Comparison of ENCODE assay signal across 8 cellular contexts in the genomic region with DNA sequence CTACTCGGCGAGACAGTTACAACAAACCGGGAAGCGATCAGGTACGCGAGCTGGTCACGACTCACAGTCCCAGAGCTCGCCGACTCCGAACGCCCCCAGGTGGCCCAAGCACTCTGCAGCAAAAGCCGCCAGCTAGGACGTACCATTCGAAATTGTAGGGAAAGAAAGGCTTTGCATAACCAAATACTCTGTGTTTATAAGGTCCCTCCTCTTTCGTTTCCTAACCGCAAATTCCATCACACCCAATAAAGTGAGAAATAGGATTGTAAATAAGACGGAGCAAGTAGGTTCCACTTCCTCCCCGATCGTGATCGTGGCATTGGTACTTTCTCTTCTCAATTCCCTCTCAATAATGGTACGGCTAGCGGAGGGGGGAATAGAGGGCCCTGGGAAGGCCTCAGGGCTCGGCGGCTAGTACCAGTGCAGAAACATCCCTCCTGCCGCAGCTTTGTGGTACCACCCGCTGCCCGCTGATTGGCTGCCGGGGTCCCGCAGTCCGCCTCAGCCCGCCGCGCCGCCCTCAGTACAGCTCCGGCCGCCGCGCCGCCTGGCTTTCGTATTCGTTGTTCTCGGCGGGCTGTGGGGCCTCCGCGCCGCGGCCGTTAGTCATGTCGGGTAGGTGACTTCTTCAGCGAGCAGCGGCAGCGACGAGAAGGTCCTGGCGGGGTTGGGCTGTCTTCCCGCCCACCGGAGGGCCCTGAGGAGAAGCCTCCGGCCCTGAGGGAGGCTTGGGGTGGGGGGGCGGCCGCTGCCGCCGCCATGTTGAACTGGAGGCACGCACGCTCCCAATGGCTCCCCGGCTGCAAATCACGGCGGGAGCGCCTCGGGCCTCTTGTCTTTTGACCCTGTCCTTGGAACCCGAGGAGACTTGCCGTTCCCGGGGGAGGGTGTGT. TPM values are rescaled to one million over a fixed set of nuclear protein-coding genes. Genes with fewer than 3 reads are reported as not detected.
DNase-seq lines count a peak whose midpoint lies in the region; ATAC-seq and TF ChIP-seq lines count a peak whose summit lies in the region.

A gene (plus strand): TSS at position 523 of the 893 bp plus-strand sequence. CDS start 86 bp downstream, at position 609.

- CTCF ChIA-PET in SK-N-SH (lab: Yijun Ruan, JAX): interaction anchor here (0.6 to 13.5 kb wide), 22 partner anchors 9 to 229 kb away, joined by 3 to 809 read pairs (median 5); a partner anchor contains a TSS

- under 1% methylated on average over 39 of the region's 71 CpGs for WGBS in SK-N-SH (ENCODE audit: low lambda C conversion rate)
- WGBS in testis, 2 donors: 0% methylated on average over 20 to 60 of the region's 71 CpGs

- peaks cover 44% of the 10 kb centered on the region for H4K20me1 ChIP-seq in SK-N-SH (ENCODE audit: insufficient read depth)

- peak; percentile 92 for ATAC-seq in HG02588 (IDR thresholded peaks at IDR 0.05; ENCODE audit: unreplicated experiment)
- peak; percentile 98 for ATAC-seq in omental fat pad (ENCODE audit: low FRiP score)

- H3K79me2 ChIP-seq in SK-N-SH (ENCODE audit: insufficient read depth): peaks cover 49% of the 10 kb centered on the region

- peak within 1 kb of the TSS; percentile 93 for H3K4me2 ChIP-seq in SK-N-SH

- no peaks in the 10 kb centered on the region for H3K9me3 Mint-ChIP-seq in activated naive CD4-positive, alpha-beta T cell treated with anti-CD3 and anti-CD28 coated beads, Interleukin-2, amount 50 U/mL, for 24 hours

- intact Hi-C loops in testis (cut with DNase I; ENCODE audit: low total_unique reads): no loop called here

- POLR2A ChIA-PET in SK-N-SH (lab: Yijun Ruan, JAX): interaction anchor here (0.6 to 4.2 kb wide), 21 partner anchors 8 to 1800 kb away, joined by 3 to 65 read pairs (median 4); a partner anchor contains a TSS

- H3K9me3 ChIP-seq in SK-N-SH (no peaks in the 10 kb centered on the region), testis (no peaks in the 10 kb centered on the region)

- peak within 1 kb of the TSS; percentile 75 to 99 for H3K27ac ChIP-seq in SK-N-SH (ENCODE audit: low read depth in 2 of 2, low read length in 1 of 2)
- peak within 1 kb of the TSS; percentile 95 to 97 for H3K27ac ChIP-seq in testis

- H3K36me3 Mint-ChIP-seq in activated naive CD4-positive, alpha-beta T cell treated with anti-CD3 and anti-CD28 coated beads, Interleukin-2, amount 50 U/mL, for 24 hours: peaks cover 8% of the 10 kb centered on the region

- H3K9me2 ChIP-seq in SK-N-SH: no peaks in the 10 kb centered on the region

- no peaks in the 10 kb centered on the region for H3F3A ChIP-seq in SK-N-SH (replicated peaks; ENCODE audit: insufficient read depth)

- H2AFZ ChIP-seq in SK-N-SH (ENCODE audit: low read depth): peak within 1 kb of the TSS; percentile 63

- peak in 1 of 2 experiments; percentile 25; a peak in 1 of 4 replicates for TF ChIP-seq EP300 in SK-N-SH (IDR thresholded peaks at IDR 0.05; ENCODE audit: borderline replicate concordance in 1 of 2, low read depth in 1 of 2, low read length in 1 of 2)

- peak within 1 kb of the TSS; percentile 77 to 80 for H3K4me3 ChIP-seq in SK-N-SH (ENCODE audit: low read depth in 2 of 2, low read length in 1 of 2)
- peak within 1 kb of the TSS; percentile 90 to 93 for H3K4me3 ChIP-seq in testis

- H3K27me3 ChIP-seq in SK-N-SH (ENCODE audit: insufficient read depth) (no peaks in the 10 kb centered on the region), testis (no peaks in the 10 kb centered on the region)

- peak within 1 kb of the TSS; percentile 90 for H3K9ac ChIP-seq in SK-N-SH

- TF ChIP-seq RAD21 in SK-N-SH (IDR thresholded peaks at IDR 0.05; ENCODE audit: low read length): peak; percentile 52

- peaks cover 0 to 12% of the 10 kb centered on the region in 2 experiments for H3K36me3 ChIP-seq in SK-N-SH (replicated peaks in 1 of 2; ENCODE audit: control insufficient read depth in 1 of 2, insufficient read depth in 2 of 2, low read length in 1 of 2)
- H3K36me3 ChIP-seq in testis (ENCODE audit: low read depth, missing control alignments): no peaks in the 10 kb centered on the region

- peaks cover 65% of the 10 kb centered on the region for H3K4me1 Mint-ChIP-seq in activated naive CD4-positive, alpha-beta T cell treated with anti-CD3 and anti-CD28 coated beads, Interleukin-2, amount 50 U/mL, for 24 hours

- H3K4me3 Mint-ChIP-seq in activated naive CD4-positive, alpha-beta T cell treated with anti-CD3 and anti-CD28 coated beads, Interleukin-2, amount 50 U/mL, for 24 hours: peak within 1 kb of the TSS; percentile 95

- peak within 1 kb of the TSS; percentile 100 for H3K27ac Mint-ChIP-seq in activated naive CD4-positive, alpha-beta T cell treated with anti-CD3 and anti-CD28 coated beads, Interleukin-2, amount 50 U/mL, for 24 hours

- H3K4me1 ChIP-seq in SK-N-SH (ENCODE audit: control insufficient read depth in 1 of 2, insufficient read depth in 2 of 2, low read depth in 1 of 2, low read length in 1 of 2) (peaks cover 0 to 21% of the 10 kb centered on the region in 2 experiments; a peak in 3 of 4 replicates), testis (peaks cover 21% of the 10 kb centered on the region)

- H3K27me3 Mint-ChIP-seq in activated naive CD4-positive, alpha-beta T cell treated with anti-CD3 and anti-CD28 coated beads, Interleukin-2, amount 50 U/mL, for 24 hours: no peaks in the 10 kb centered on the region

- TF ChIP-seq CTCF in GM10266 (IDR thresholded peaks at IDR 0.05; ENCODE audit: control insufficient read depth, insufficient read depth, low read depth, missing control alignments) (peak; percentile 80), SK-N-SH (IDR thresholded peaks at IDR 0.05) (peak; percentile 78), omental fat pad (IDR thresholded peaks at IDR 0.05) (no peak), testis (IDR thresholded peaks at IDR 0.05) (peak; percentile 54 to 64 (median 60))

- TF ChIP-seq POLR2A in testis (IDR thresholded peaks at IDR 0.05): peak; percentile 68

- peak; percentile 94 for DNase-seq in GM10266 (ENCODE audit: extremely low spot score)
- peak; percentile 87 for DNase-seq in NCI-H1048 (lab: John Stamatoyannopoulos, UW)
- DNase-seq in SK-N-SH: peak; percentile 95
- DNase-seq in glomerular endothelial cell (ENCODE audit: extremely low read depth, low read depth, low spot score): peak; percentile 88
- DNase-seq in omental fat pad (ENCODE audit: low spot score): peak; percentile 83
- peak; percentile 98 for DNase-seq in testis

TF ChIP-seq in SK-N-SH, 30 proteins besides CTCF, POLR2A, EP300 and RAD21 (continues in another document):
- TF ChIP-seq CHD2 (IDR thresholded peaks at IDR 0.05; ENCODE audit: low read length, partially characterized antibody): peak; percentile 49
- TF ChIP-seq, protein P1, sequence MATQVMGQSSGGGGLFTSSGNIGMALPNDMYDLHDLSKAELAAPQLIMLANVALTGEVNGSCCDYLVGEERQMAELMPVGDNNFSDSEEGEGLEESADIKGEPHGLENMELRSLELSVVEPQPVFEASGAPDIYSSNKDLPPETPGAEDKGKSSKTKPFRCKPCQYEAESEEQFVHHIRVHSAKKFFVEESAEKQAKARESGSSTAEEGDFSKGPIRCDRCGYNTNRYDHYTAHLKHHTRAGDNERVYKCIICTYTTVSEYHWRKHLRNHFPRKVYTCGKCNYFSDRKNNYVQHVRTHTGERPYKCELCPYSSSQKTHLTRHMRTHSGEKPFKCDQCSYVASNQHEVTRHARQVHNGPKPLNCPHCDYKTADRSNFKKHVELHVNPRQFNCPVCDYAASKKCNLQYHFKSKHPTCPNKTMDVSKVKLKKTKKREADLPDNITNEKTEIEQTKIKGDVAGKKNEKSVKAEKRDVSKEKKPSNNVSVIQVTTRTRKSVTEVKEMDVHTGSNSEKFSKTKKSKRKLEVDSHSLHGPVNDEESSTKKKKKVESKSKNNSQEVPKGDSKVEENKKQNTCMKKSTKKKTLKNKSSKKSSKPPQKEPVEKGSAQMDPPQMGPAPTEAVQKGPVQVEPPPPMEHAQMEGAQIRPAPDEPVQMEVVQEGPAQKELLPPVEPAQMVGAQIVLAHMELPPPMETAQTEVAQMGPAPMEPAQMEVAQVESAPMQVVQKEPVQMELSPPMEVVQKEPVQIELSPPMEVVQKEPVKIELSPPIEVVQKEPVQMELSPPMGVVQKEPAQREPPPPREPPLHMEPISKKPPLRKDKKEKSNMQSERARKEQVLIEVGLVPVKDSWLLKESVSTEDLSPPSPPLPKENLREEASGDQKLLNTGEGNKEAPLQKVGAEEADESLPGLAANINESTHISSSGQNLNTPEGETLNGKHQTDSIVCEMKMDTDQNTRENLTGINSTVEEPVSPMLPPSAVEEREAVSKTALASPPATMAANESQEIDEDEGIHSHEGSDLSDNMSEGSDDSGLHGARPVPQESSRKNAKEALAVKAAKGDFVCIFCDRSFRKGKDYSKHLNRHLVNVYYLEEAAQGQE (IDR thresholded peaks at IDR 0.05; ENCODE audit: low read depth, low read length): peak; percentile 61
- TF ChIP-seq, protein P2, sequence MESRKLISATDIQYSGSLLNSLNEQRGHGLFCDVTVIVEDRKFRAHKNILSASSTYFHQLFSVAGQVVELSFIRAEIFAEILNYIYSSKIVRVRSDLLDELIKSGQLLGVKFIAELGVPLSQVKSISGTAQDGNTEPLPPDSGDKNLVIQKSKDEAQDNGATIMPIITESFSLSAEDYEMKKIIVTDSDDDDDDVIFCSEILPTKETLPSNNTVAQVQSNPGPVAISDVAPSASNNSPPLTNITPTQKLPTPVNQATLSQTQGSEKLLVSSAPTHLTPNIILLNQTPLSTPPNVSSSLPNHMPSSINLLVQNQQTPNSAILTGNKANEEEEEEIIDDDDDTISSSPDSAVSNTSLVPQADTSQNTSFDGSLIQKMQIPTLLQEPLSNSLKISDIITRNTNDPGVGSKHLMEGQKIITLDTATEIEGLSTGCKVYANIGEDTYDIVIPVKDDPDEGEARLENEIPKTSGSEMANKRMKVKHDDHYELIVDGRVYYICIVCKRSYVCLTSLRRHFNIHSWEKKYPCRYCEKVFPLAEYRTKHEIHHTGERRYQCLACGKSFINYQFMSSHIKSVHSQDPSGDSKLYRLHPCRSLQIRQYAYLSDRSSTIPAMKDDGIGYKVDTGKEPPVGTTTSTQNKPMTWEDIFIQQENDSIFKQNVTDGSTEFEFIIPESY (IDR thresholded peaks at IDR 0.05; ENCODE audit: borderline replicate concordance, low read depth): no peak

RNA-seq across cellular contexts. Expression of the gene that starts here (rescaled TPM):
- polyA plus RNA-seq in SK-N-SH (2012; rRNA removed) (67.5 and 78.0 TPM in 2 replicates), testis (ENCODE audit: insufficient read depth, low read depth, low replicate concordance) (185 TPM)
- 117 and 139 TPM in 2 replicates for polyA plus RNA-seq in SK-N-SH (2012; cell fraction: cytosol; rRNA removed)
- 43.9 and 71.3 TPM in 2 replicates for polyA plus RNA-seq in SK-N-SH (2012; cell fraction: nucleus; rRNA removed)
- total RNA-seq in glomerular endothelial cell (52.4 and 73.9 TPM in 2 replicates), omental fat pad (10 to 100 TPM; 33.2 to 80.2 (median 64.0) TPM), testis (100 to 1,000 TPM; 133 to 160 TPM)

Comparison
In these comparisons a context has a peak if more than half of its experiments do, and no peak if none do; other contexts are left out.
1. Peak in every context shown above with its lines: DNase-seq, ATAC-seq, H3K4me3 ChIP-seq and H3K27ac ChIP-seq.
2. CTCF ChIP-seq: peak in GM10266 (single experiment), SK-N-SH (single experiment) and testis (3 of 3); none in omental fat pad (0 of 3).